ENCODE assay signal across 13 cellular contexts in genomic region chr13:51767100-51767499, GRCh38. TPM values are rescaled to one million over a fixed set of nuclear protein-coding genes. Genes with fewer than 3 reads are reported as not detected.
A peak's percentile ranks its signal among the peaks of the same experiment; 100 is the strongest.
DNase-seq lines count a peak whose midpoint lies in the region; ATAC-seq and TF ChIP-seq lines count a peak whose summit lies in the region.
"Had no signal": no experiment of that assay in that cellular context is flagged by ENCODE, and none has a peak within 500 bp of the region (broad histone marks: within the 10 kb centered on the region; RNA-seq: fewer than 3 reads in every experiment).

No MANE protein-coding gene starts in this region.

- H3K9me3 ChIP-seq in iPS DF 6.9 (ENCODE audit: control insufficient read depth, insufficient read depth, low read length) (no peaks in the 10 kb centered on the region), Caco-2 (no peaks in the 10 kb centered on the region)
- H3K9me3 ChIP-seq: A549, transverse colon had no signal

- H3K4me3 Mint-ChIP-seq in WTC11 (no peak overlapping the region), Caco-2 (ENCODE audit: unreplicated experiment) (no peak overlapping the region)
- H3K4me3 Mint-ChIP-seq: activated T-helper 1 cell treated with anti-CD3 and anti-CD28 coated beads, Interleukin-12 subunit alpha, Interleukin-12 subunit beta, Interleukin-2, Interleukin-4 antibody, amounts not matched to agents 30 ng/mL and 10 ng/mL and 1 ng/mL, durations not matched to agents 14 hours and 24 hours and 36 hours had no signal

- H3K4me3 ChIP-seq in HFF-Myc (replicated peaks; ENCODE audit: low read depth, low read length) = no peak overlapping the region
- no peak overlapping the region for H3K4me3 ChIP-seq in iPS DF 6.9 (ENCODE audit: low read length)
- H3K4me3 ChIP-seq in Caco-2 (ENCODE audit: low read depth, low read length) = no peak overlapping the region
- H3K4me3 ChIP-seq: A549, transverse colon had no signal

- CTCF ChIA-PET in WTC11 (lab: Charles Lee) = interaction anchor here (0.6 to 7.3 kb wide), 19 partner anchors 9 to 641 kb away, joined by 3 to 65 read pairs (median 4); partner anchors contain the start of gene INTS6
- CTCF ChIA-PET in Caco-2 (lab: Charles Lee) = no interaction called here

- intact Hi-C loops in Caco-2 (cut with micrococcal nuclease; ENCODE audit: unreplicated experiment) = no loop called here

- BruUV-seq in Caco-2 (replicated peaks; lab: Mats Ljungman, UMichigan) = no TSS peak

- peak; percentile 29 for TF ChIP-seq CTCF in HFF-Myc (IDR thresholded peaks at IDR 0.05; ENCODE audit: low read depth, low read length, missing control alignments)
- TF ChIP-seq CTCF in WTC11 (IDR thresholded peaks at IDR 0.05) = no peak
- TF ChIP-seq CTCF in Caco-2 (IDR thresholded peaks at IDR 0.05; ENCODE audit: insufficient read depth in 1 of 2, low read depth in 1 of 2, low read length in 1 of 2, severe bottlenecking in 1 of 2, unreplicated experiment in 1 of 2) = no peak

- H3K9me3 Mint-ChIP-seq in WTC11 = no peaks in the 10 kb centered on the region
- H3K9me3 Mint-ChIP-seq in Caco-2 (ENCODE audit: unreplicated experiment) = no peaks in the 10 kb centered on the region
- H3K9me3 Mint-ChIP-seq: activated T-helper 1 cell treated with anti-CD3 and anti-CD28 coated beads, Interleukin-12 subunit alpha, Interleukin-12 subunit beta, Interleukin-2, Interleukin-4 antibody, amounts not matched to agents 30 ng/mL and 10 ng/mL and 1 ng/mL, durations not matched to agents 14 hours and 24 hours and 36 hours had no signal

- H3K27me3 ChIP-seq in iPS DF 6.9 (ENCODE audit: control insufficient read depth, insufficient read depth, low read length) = no peaks in the 10 kb centered on the region
- no peaks in the 10 kb centered on the region for H3K27me3 ChIP-seq in Caco-2 (replicated peaks; ENCODE audit: control insufficient read depth, insufficient read depth, low read length)
- H3K27me3 ChIP-seq: transverse colon had no signal

- H3K27ac Mint-ChIP-seq in WTC11 (no peak overlapping the region; the same call in 1 of the 2 replicates), Caco-2 (ENCODE audit: unreplicated experiment) (no peak overlapping the region)
- H3K27ac Mint-ChIP-seq: activated T-helper 1 cell treated with anti-CD3 and anti-CD28 coated beads, Interleukin-12 subunit alpha, Interleukin-12 subunit beta, Interleukin-2, Interleukin-4 antibody, amounts not matched to agents 30 ng/mL and 10 ng/mL and 1 ng/mL, durations not matched to agents 14 hours and 24 hours and 36 hours had no signal

- no peak overlapping the region for H3K27ac ChIP-seq in iPS DF 6.9 (ENCODE audit: low read length)
- H3K27ac ChIP-seq: A549, transverse colon had no signal

- ATAC-seq in WTC11 (peak; percentile 38), HG03095 (IDR thresholded peaks at IDR 0.05; ENCODE audit: unreplicated experiment) (no peak)
- ATAC-seq: A549 had no signal

- H3K4me1 ChIP-seq in iPS DF 6.9 (ENCODE audit: control insufficient read depth, insufficient read depth, low read length) (peaks cover 7% of the 10 kb centered on the region), Caco-2 (peaks cover 5% of the 10 kb centered on the region)

- H3K36me3 ChIP-seq in iPS DF 6.9 (ENCODE audit: control insufficient read depth, insufficient read depth, low read length) (no peaks in the 10 kb centered on the region; the same call in 1 of the 2 replicates), Caco-2 (ENCODE audit: control insufficient read depth, insufficient read depth, low read length) (no peaks in the 10 kb centered on the region)
- H3K36me3 ChIP-seq: transverse colon had no signal

- H3K27me3 Mint-ChIP-seq in WTC11 (ENCODE audit: low read depth) = no peaks in the 10 kb centered on the region
- H3K27me3 Mint-ChIP-seq in Caco-2 (ENCODE audit: insufficient read depth, unreplicated experiment) = no peaks in the 10 kb centered on the region

- peaks cover 7% of the 10 kb centered on the region; the same call in 1 of the 2 replicates for H3K36me3 Mint-ChIP-seq in WTC11
- H3K36me3 Mint-ChIP-seq in Caco-2 (ENCODE audit: insufficient read depth, unreplicated experiment) = peaks cover 6% of the 10 kb centered on the region

- DNase-seq in NCI-H82 (lab: John Stamatoyannopoulos, UW) (peak; percentile 19), NCI-H82 treated with DMSO at 0.1 percent for 48 hours (lab: John Stamatoyannopoulos, UW; ENCODE audit: unreplicated experiment) (no peak), HFF-Myc (ENCODE audit: extremely low read depth, low read depth) (no peak), WTC11 (ENCODE audit: low spot score) (no peak), iPS DF 6.9 (ENCODE audit: low read depth, low spot score) (peak; percentile 25), Caco-2 (no peak), DMS79 treated with DMSO at 0.1 percent for 48 hours (lab: John Stamatoyannopoulos, UW) (no peak)
- DNase-seq: aorta, SW 1271, transverse colon had no signal

- no CpG with 5 or more reads among the region's 8 CpGs for WGBS in iPS DF 6.9 (ENCODE audit: insufficient coverage, insufficient read length)

- POLR2A ChIA-PET in WTC11 (lab: Charles Lee) (interaction anchor here (2.3 kb wide), 1 partner anchor 314 kb away, joined by 7 read pairs; the partner anchor contains the start of gene INTS6), Caco-2 (lab: Charles Lee) (no interaction called here)

- peaks cover 23% of the 10 kb centered on the region for H3K4me1 Mint-ChIP-seq in WTC11
- H3K4me1 Mint-ChIP-seq in Caco-2 (ENCODE audit: low read depth, unreplicated experiment) = peaks cover 7% of the 10 kb centered on the region

TF ChIP-seq in WTC11, 78 proteins besides CTCF, POLR2A, EP300 and RAD21:
- peak; percentile 98 for TF ChIP-seq ZNF121 (CRISPR knock-in tag; IDR thresholded peaks at IDR 0.05)
- no peak for TF ChIP-seq CBFB (CRISPR knock-in tag; IDR thresholded peaks at IDR 0.05; ENCODE audit: low read depth)

RNA-seq across cellular contexts. Expression of gene DHRS12, which starts 36.9 kb away (rescaled TPM):
- 10.2 to 14.8 TPM (median 12.9 TPM) in 3 replicates for total RNA-seq in WTC11 (2021)
- 12.5 and 14.1 TPM in 2 replicates for total RNA-seq in Caco-2 (2022)

Comparison
In these comparisons a context has a peak if more than half of its experiments do, and no peak if none do; other contexts are left out.
1. DNase-seq: peak in NCI-H82 (single experiment) and iPS DF 6.9 (single experiment); none in NCI-H82 treated with DMSO at 0.1 percent for 48 hours (single experiment), HFF-Myc (single experiment), WTC11 (single experiment), Caco-2 (0 of 2) and DMS79 treated with DMSO at 0.1 percent for 48 hours (single experiment).